1 cellular context compared by ENCODE assay signal in genomic region chr20:62501801-62502495, GRCh38.
A peak's percentile ranks its signal among the peaks of the same experiment; 100 is the strongest.
TF ChIP-seq lines count a peak whose summit lies in the region.

No MANE protein-coding gene starts in this region.

TF ChIP-seq in HEK293, 187 proteins besides CTCF, POLR2A, EP300 and RAD21 (continued from another document and continues in another):
- TF ChIP-seq PRDM4 (tag by site-specific recombination; IDR thresholded peaks at IDR 0.05) (no peak), ZNF670 (tag by site-specific recombination; IDR thresholded peaks at IDR 0.05; ENCODE audit: low read depth) (no peak), ZNF112 (tag by site-specific recombination; IDR thresholded peaks at IDR 0.05) (no peak), ZNF174 (tag by site-specific recombination; IDR thresholded peaks at IDR 0.05) (no peak), ZNF324 (tag by site-specific recombination; IDR thresholded peaks at IDR 0.05) (peak; percentile 82), ZNF514 (tag by site-specific recombination; IDR thresholded peaks at IDR 0.05) (no peak), ZNF426 (tag by site-specific recombination; IDR thresholded peaks at IDR 0.05) (no peak), ZNF654 (tag by site-specific recombination; IDR thresholded peaks at IDR 0.05; ENCODE audit: low read depth) (no peak), GLIS2 (tag by site-specific recombination; IDR thresholded peaks at IDR 0.05) (peak; percentile 12; the same call in 1 of the 2 replicates), ZBTB21 (tag by site-specific recombination; IDR thresholded peaks at IDR 0.05) (peak; percentile 76), ZNF701 (tag by site-specific recombination; IDR thresholded peaks at IDR 0.05) (no peak), ZNF398 (tag by site-specific recombination; IDR thresholded peaks at IDR 0.05) (peak; percentile 44; the same call in 1 of the 2 replicates), ZNF830 (tag by site-specific recombination; IDR thresholded peaks at IDR 0.05; ENCODE audit: low read depth) (no peak), YY2 (tag by site-specific recombination; IDR thresholded peaks at IDR 0.05) (0 out of 2 replicates have a peak, but pooled peaks have one; percentile 30), ZNF629 (tag by site-specific recombination; IDR thresholded peaks at IDR 0.05) (peak; percentile 85), ZSCAN30 (tag by site-specific recombination; IDR thresholded peaks at IDR 0.05) (no peak), BCL11A (tag by site-specific recombination; IDR thresholded peaks at IDR 0.05; ENCODE audit: low read depth) (peak; percentile 54; the same call in 1 of the 2 replicates), ZBTB17 (tag by site-specific recombination; IDR thresholded peaks at IDR 0.05) (peak; percentile 91), GFI1B (tag by site-specific recombination; IDR thresholded peaks at IDR 0.05) (no peak), SCRT2 (tag by site-specific recombination; IDR thresholded peaks at IDR 0.05) (0 out of 2 replicates have a peak, but pooled peaks have one; percentile 27), ZNF140 (tag by site-specific recombination; IDR thresholded peaks at IDR 0.05) (no peak), ZNF529 (tag by site-specific recombination; IDR thresholded peaks at IDR 0.05; ENCODE audit: insufficient replicate concordance) (no peak), ZNF747 (tag by site-specific recombination; IDR thresholded peaks at IDR 0.05) (no peak), TSHZ1 (tag by site-specific recombination; IDR thresholded peaks at IDR 0.05; ENCODE audit: borderline replicate concordance) (no peak), ZNF580 (tag by site-specific recombination; IDR thresholded peaks at IDR 0.05) (no peak), ZNF211 (tag by site-specific recombination; IDR thresholded peaks at IDR 0.05; ENCODE audit: low read depth) (no peak), ZNF133 (tag by site-specific recombination; IDR thresholded peaks at IDR 0.05) (no peak), ZNF555 (tag by site-specific recombination; conservative IDR thresholded peaks at IDR 0.05) (no peak), ZNF280C (tag by site-specific recombination; IDR thresholded peaks at IDR 0.05) (no peak), ZNF600 (tag by site-specific recombination; IDR thresholded peaks at IDR 0.05) (peak; percentile 67), ZNF132 (tag by site-specific recombination; IDR thresholded peaks at IDR 0.05; ENCODE audit: borderline replicate concordance) (no peak), ZNF621 (tag by site-specific recombination; IDR thresholded peaks at IDR 0.05) (no peak), ZNF394 (tag by site-specific recombination; IDR thresholded peaks at IDR 0.05; ENCODE audit: borderline replicate concordance) (0 out of 2 replicates have a peak, but pooled peaks have one; percentile 23), KLF17 (tag by site-specific recombination; IDR thresholded peaks at IDR 0.05) (peak; percentile 39; the same call in 1 of the 2 replicates), ZNF24 (tag by site-specific recombination; IDR thresholded peaks at IDR 0.05) (peak; percentile 85; the same call in 1 of the 2 replicates), KLF1 (tag by site-specific recombination; IDR thresholded peaks at IDR 0.05) (peak; percentile 85), ZNF518A (tag by site-specific recombination; conservative IDR thresholded peaks at IDR 0.05; ENCODE audit: low read depth) (no peak), ZBTB11 (tag by site-specific recombination; conservative IDR thresholded peaks at IDR 0.05; ENCODE audit: low read depth) (no peak), KLF8 (tag by site-specific recombination; IDR thresholded peaks at IDR 0.05) (peak; percentile 67), ZNF785 (tag by site-specific recombination; IDR thresholded peaks at IDR 0.05) (no peak), SP3 (tag by site-specific recombination; IDR thresholded peaks at IDR 0.05) (peak; percentile 52), ZFP69B (tag by site-specific recombination; IDR thresholded peaks at IDR 0.05) (peak; percentile 67), ZNF121 (tag by site-specific recombination; IDR thresholded peaks at IDR 0.05) (no peak), ZSCAN23 (tag by site-specific recombination; IDR thresholded peaks at IDR 0.05) (0 out of 2 replicates have a peak, but pooled peaks have one; percentile 63), WT1 (tag by site-specific recombination; IDR thresholded peaks at IDR 0.05) (no peak)
